Comparison of ENCODE assay signal across 21 cellular contexts in genomic region chr2:55401124-55401523, GRCh38.
"Had no signal": no experiment of that assay in that cellular context is flagged by ENCODE, and none has a peak within 500 bp of the region (broad histone marks: within the 10 kb centered on the region; RNA-seq: fewer than 3 reads in every experiment).

No MANE protein-coding gene starts in this region.

- H3K4me3 ChIP-seq: colonic mucosa, SK-N-MC had no signal

- H3K27me3 ChIP-seq: brain microvascular endothelial cell, colonic mucosa had no signal

- H3K27me3 Mint-ChIP-seq: activated CD4-positive, alpha-beta memory T cell treated with anti-CD3 and anti-CD28 coated beads, Interleukin-2, amount 10 ng/mL, durations not matched to agents 7 days and 5 days; activated CD4-positive, alpha-beta T cell treated with anti-CD3 and anti-CD28 coated beads for 36 hours; activated naive CD8-positive, alpha-beta T cell; activated T-helper 17 cell treated with anti-CD3 and anti-CD28 coated beads, Interleukin-2, amount 50 U/mL, for 72 hours; T-cell had no signal

- H3K4me1 Mint-ChIP-seq: activated CD4-positive, alpha-beta memory T cell treated with anti-CD3 and anti-CD28 coated beads, Interleukin-2, amount 10 ng/mL, durations not matched to agents 7 days and 5 days; activated CD4-positive, alpha-beta T cell treated with anti-CD3 and anti-CD28 coated beads for 36 hours; activated T-helper 17 cell treated with anti-CD3 and anti-CD28 coated beads, Interleukin-2, amount 50 U/mL, for 72 hours; T-cell had no signal

- H3K27ac Mint-ChIP-seq: activated CD4-positive, alpha-beta memory T cell treated with anti-CD3 and anti-CD28 coated beads, Interleukin-2, amount 10 ng/mL, durations not matched to agents 7 days and 5 days; activated CD4-positive, alpha-beta T cell treated with anti-CD3 and anti-CD28 coated beads for 36 hours; activated naive CD4-positive, alpha-beta T cell treated with anti-CD3 and anti-CD28 coated beads for 36 hours; activated naive CD8-positive, alpha-beta T cell; activated T-helper 17 cell treated with anti-CD3 and anti-CD28 coated beads, Interleukin-2, amount 50 U/mL, for 72 hours; T-cell had no signal

- H3K27ac ChIP-seq: brain microvascular endothelial cell, colonic mucosa, WERI-Rb-1 had no signal

- H3K4me3 Mint-ChIP-seq: activated CD4-positive, alpha-beta memory T cell treated with anti-CD3 and anti-CD28 coated beads, Interleukin-2, amount 10 ng/mL, durations not matched to agents 7 days and 5 days; activated CD4-positive, alpha-beta T cell treated with anti-CD3 and anti-CD28 coated beads for 36 hours; activated naive CD4-positive, alpha-beta T cell treated with anti-CD3 and anti-CD28 coated beads for 36 hours; activated naive CD8-positive, alpha-beta T cell; activated T-helper 17 cell treated with anti-CD3 and anti-CD28 coated beads, Interleukin-2, amount 50 U/mL, for 72 hours; T-cell had no signal

- H3K36me3 ChIP-seq: colonic mucosa had no signal

- H3K9me3 ChIP-seq: colonic mucosa had no signal

- H3K9me3 Mint-ChIP-seq: activated CD4-positive, alpha-beta memory T cell treated with anti-CD3 and anti-CD28 coated beads, Interleukin-2, amount 10 ng/mL, durations not matched to agents 7 days and 5 days; activated naive CD4-positive, alpha-beta T cell treated with anti-CD3 and anti-CD28 coated beads for 36 hours; activated T-helper 17 cell treated with anti-CD3 and anti-CD28 coated beads, Interleukin-2, amount 50 U/mL, for 72 hours; T-cell had no signal

- H3K4me1 ChIP-seq: colonic mucosa had no signal

- DNase-seq: activated CD4-positive, alpha-beta memory T cell treated with anti-CD3 and anti-CD28 coated beads, Interleukin-2, amount 10 ng/mL, durations not matched to agents 7 days and 5 days; activated CD4-positive, alpha-beta T cell treated with anti-CD3 and anti-CD28 coated beads for 36 hours; activated CD4-positive, alpha-beta T cell treated with anti-CD3 and anti-CD28 coated beads, Interleukin-2, amount 50 U/mL, for 1 hour; activated gamma-delta T cell; activated naive CD4-positive, alpha-beta T cell treated with anti-CD3 and anti-CD28 coated beads for 36 hours; activated T-cell treated with anti-CD3 and anti-CD28 coated beads for 4 hours; activated T-cell treated with anti-CD3 and anti-CD28 coated beads, Interleukin-2, amount 50 U/mL, for 48 hours; amygdala; brain microvascular endothelial cell; colonic mucosa; NCI-H1105 treated with DMSO at 0.1 percent for 48 hours; NCI-H1436 treated with DMSO at 0.1 percent for 48 hours; NCI-H187 treated with DMSO at 0.1 percent for 48 hours; NCI-H2081 treated with DMSO at 0.1 percent for 48 hours; NCI-H226; NCI-H526; T-cell; WERI-Rb-1 had no signal
